ENCODE assay signal across 1 cellular context in the genomic region with DNA sequence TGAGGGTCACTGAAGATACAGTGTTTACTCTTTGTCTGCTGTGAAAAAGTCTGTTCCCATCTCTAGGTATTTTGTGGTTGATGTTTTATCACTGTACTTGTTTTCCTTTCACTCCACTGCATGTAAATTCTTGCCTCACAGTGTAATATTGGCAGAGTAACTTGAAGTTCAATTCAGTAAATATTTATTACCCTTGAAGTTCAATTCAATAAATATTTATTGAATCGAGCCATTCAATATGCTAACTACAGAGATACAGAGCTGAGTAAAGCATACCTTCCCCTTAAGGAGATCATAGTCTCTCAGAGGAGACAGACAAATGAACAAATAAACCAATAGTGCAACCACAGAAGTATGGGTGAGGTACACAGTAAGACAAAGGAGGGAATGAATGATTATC.
TF ChIP-seq lines count a peak whose summit lies in the region.

No MANE protein-coding gene starts in this region.

TF ChIP-seq in HepG2, 621 proteins besides CTCF, POLR2A, EP300 and RAD21 (continued from another document):
- TF ChIP-seq, protein P1, sequence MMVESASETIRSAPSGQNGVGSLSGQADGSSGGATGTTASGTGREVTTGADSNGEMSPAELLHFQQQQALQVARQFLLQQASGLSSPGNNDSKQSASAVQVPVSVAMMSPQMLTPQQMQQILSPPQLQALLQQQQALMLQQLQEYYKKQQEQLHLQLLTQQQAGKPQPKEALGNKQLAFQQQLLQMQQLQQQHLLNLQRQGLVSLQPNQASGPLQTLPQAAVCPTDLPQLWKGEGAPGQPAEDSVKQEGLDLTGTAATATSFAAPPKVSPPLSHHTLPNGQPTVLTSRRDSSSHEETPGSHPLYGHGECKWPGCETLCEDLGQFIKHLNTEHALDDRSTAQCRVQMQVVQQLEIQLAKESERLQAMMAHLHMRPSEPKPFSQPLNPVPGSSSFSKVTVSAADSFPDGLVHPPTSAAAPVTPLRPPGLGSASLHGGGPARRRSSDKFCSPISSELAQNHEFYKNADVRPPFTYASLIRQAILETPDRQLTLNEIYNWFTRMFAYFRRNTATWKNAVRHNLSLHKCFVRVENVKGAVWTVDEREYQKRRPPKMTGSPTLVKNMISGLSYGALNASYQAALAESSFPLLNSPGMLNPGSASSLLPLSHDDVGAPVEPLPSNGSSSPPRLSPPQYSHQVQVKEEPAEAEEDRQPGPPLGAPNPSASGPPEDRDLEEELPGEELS (CRISPR knock-in tag; IDR thresholded peaks at IDR 0.05), result 0 out of 2 replicates have a peak, but pooled peaks have one; percentile 27
- TF ChIP-seq PTBP1 (IDR thresholded peaks at IDR 0.05; ENCODE audit: low read depth, low read length, poor library complexity, severe bottlenecking) (no peak), KLF6 (CRISPR knock-in tag; IDR thresholded peaks at IDR 0.05) (no peak), TBX3 (IDR thresholded peaks at IDR 0.05; ENCODE audit: borderline replicate concordance) (peak; percentile 84), GLI4 (CRISPR knock-in tag; IDR thresholded peaks at IDR 0.05; ENCODE audit: borderline replicate concordance) (no peak)
